ENCODE assay signal across 1 cellular context in the genomic region with DNA sequence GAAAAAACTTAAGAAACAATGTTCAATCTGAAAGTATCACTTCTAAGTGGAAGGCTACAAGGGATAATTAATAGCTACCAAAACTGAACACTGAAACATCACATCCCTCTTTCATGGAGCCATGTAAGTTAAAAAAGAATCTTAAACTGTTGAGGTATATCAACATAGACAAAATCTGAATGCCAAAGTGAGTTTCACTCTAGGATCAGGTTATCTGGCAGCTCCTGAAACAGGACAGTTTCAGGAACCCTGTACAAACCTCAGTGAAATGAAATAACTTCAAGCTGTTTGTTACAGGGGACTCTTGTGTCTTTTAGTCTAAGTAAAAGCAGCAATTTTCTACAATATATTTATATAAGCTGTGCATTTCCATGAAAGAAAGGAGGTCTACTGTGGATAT.
TF ChIP-seq lines count a peak whose summit lies in the region.

No MANE protein-coding gene starts in this region.

TF ChIP-seq in HEK293, 187 proteins besides CTCF, POLR2A, EP300 and RAD21 (continued from another document):
- TF ChIP-seq, protein P1, sequence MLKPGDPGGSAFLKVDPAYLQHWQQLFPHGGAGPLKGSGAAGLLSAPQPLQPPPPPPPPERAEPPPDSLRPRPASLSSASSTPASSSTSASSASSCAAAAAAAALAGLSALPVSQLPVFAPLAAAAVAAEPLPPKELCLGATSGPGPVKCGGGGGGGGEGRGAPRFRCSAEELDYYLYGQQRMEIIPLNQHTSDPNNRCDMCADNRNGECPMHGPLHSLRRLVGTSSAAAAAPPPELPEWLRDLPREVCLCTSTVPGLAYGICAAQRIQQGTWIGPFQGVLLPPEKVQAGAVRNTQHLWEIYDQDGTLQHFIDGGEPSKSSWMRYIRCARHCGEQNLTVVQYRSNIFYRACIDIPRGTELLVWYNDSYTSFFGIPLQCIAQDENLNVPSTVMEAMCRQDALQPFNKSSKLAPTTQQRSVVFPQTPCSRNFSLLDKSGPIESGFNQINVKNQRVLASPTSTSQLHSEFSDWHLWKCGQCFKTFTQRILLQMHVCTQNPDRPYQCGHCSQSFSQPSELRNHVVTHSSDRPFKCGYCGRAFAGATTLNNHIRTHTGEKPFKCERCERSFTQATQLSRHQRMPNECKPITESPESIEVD (tag by site-specific recombination; IDR thresholded peaks at IDR 0.05), result 0 out of 2 replicates have a peak, but pooled peaks have one; percentile 11
- no peak for TF ChIP-seq ZNF184 (tag by site-specific recombination; IDR thresholded peaks at IDR 0.05)
